ENCODE assay signal across 8 cellular contexts in genomic region chr12:56635539-56636117, GRCh38. TPM values are rescaled to one million over a fixed set of nuclear protein-coding genes. Genes with fewer than 3 reads are reported as not detected.
DNase-seq lines count a peak whose midpoint lies in the region; ATAC-seq and TF ChIP-seq lines count a peak whose summit lies in the region.

No MANE protein-coding gene starts in this region.

- H3K4me1 ChIP-seq in SJSA1 (replicated peaks): peaks cover 39% of the 10 kb centered on the region

- H3K9me3 ChIP-seq in SJSA1 (replicated peaks): no peaks in the 10 kb centered on the region

- no peaks in the 10 kb centered on the region for H3K27me3 ChIP-seq in SJSA1 (replicated peaks)

- TF ChIP-seq CTCF in GM13977 (IDR thresholded peaks at IDR 0.05; ENCODE audit: extremely low read depth, insufficient read depth, missing control alignments) (no peak), endothelial cell (IDR thresholded peaks at IDR 0.05; ENCODE audit: unreplicated experiment) (no peak), osteocyte (IDR thresholded peaks at IDR 0.05) (no peak)

- no peak for ATAC-seq in GM18502 (IDR thresholded peaks at IDR 0.05; ENCODE audit: poor library complexity, unreplicated experiment)

- H3K27me3 Mint-ChIP-seq in endothelial cell (ENCODE audit: unreplicated experiment) (peaks cover 15% of the 10 kb centered on the region), osteocyte (ENCODE audit: unreplicated experiment) (no peaks in the 10 kb centered on the region)

- peak; percentile 40 for DNase-seq in GM13977 (ENCODE audit: low spot score)
- no peak for DNase-seq in SJSA1 (ENCODE audit: low read depth in 1 of 2, low spot score in 2 of 2)
- no peak for DNase-seq in endothelial cell (ENCODE audit: low spot score)
- no peak for DNase-seq in osteocyte (ENCODE audit: extremely low spot score, unreplicated experiment)
- DNase-seq in HuH-7.5 (ENCODE audit: low spot score): no peak
- DNase-seq in SIG-M5 (lab: John Stamatoyannopoulos, UW): no peak
- no peak for DNase-seq in stimulated activated CD4-positive, alpha-beta T cell treated with anti-CD3 and anti-CD28 coated beads, Interleukin-2, amount 100 ng/mL, for 24 hours

- in situ Hi-C loops in GM13977 (cut with MboI; ENCODE audit: low pct_unique_long_range_greater_than_20kb, low sequenced_read_pairs, unreplicated experiment): no loop called here

- peak overlapping the region; percentile 55 for H3K4me3 ChIP-seq in SJSA1

- H3K4me3 Mint-ChIP-seq in endothelial cell (ENCODE audit: unreplicated experiment) (peak overlapping the region; percentile 94), osteocyte (ENCODE audit: unreplicated experiment) (peak overlapping the region; percentile 92)

- H3K36me3 Mint-ChIP-seq in endothelial cell (ENCODE audit: low read depth, unreplicated experiment): peaks cover 22% of the 10 kb centered on the region
- peaks cover 28% of the 10 kb centered on the region for H3K36me3 Mint-ChIP-seq in osteocyte (ENCODE audit: unreplicated experiment)

- H3K9me3 Mint-ChIP-seq in endothelial cell (ENCODE audit: unreplicated experiment) (no peaks in the 10 kb centered on the region), osteocyte (ENCODE audit: unreplicated experiment) (no peaks in the 10 kb centered on the region)

- H3K36me3 ChIP-seq in SJSA1: peaks cover 33% of the 10 kb centered on the region

- H3K4me1 Mint-ChIP-seq in endothelial cell (ENCODE audit: unreplicated experiment) (peaks cover 48% of the 10 kb centered on the region), osteocyte (ENCODE audit: unreplicated experiment) (peaks cover 55% of the 10 kb centered on the region)

- H3K27ac Mint-ChIP-seq in endothelial cell (ENCODE audit: unreplicated experiment) (peak overlapping the region; percentile 92), osteocyte (ENCODE audit: unreplicated experiment) (peak overlapping the region; percentile 98)

- peak overlapping the region; percentile 12 for H3K27ac ChIP-seq in SJSA1

RNA-seq across cellular contexts. Expression of gene BAZ2A, which starts 5.5 kb away (rescaled TPM):
- total RNA-seq in SJSA1 (2014; rRNA removed; shearing (Covaris generic)): 13.7 and 15.2 TPM in 2 replicates
- total RNA-seq in endothelial cell (ENCODE audit: unreplicated experiment): 165 TPM
- 83.1 and 91.6 TPM in 2 replicates for total RNA-seq in osteocyte

RNA-seq across cellular contexts. Expression of gene ATP5F1B, which starts 10.2 kb away (rescaled TPM):
- 382 and 483 TPM in 2 replicates for total RNA-seq in SJSA1 (2014; rRNA removed; shearing (Covaris generic))
- total RNA-seq in endothelial cell (ENCODE audit: unreplicated experiment) (519 TPM), osteocyte (423 TPM in 2 replicates)

RNA-seq across cellular contexts. Expression of gene PTGES3, which starts 52.5 kb away (rescaled TPM):
- total RNA-seq in SJSA1 (2014; rRNA removed; shearing (Covaris generic)): 84.7 and 112 TPM in 2 replicates
- total RNA-seq in endothelial cell (ENCODE audit: unreplicated experiment): 165 TPM
- 136 and 140 TPM in 2 replicates for total RNA-seq in osteocyte
